In genomic region chr16:2968738-2969544, GRCh38 we compare ENCODE assay signal across 1 cellular context.
TF ChIP-seq lines count a peak whose summit lies in the region.

PAQR4 (plus strand) TSS chr16:2969348; CDS start chr16:2969675, 327 bp downstream.

TF ChIP-seq in WTC11, 78 proteins besides CTCF, POLR2A, EP300 and RAD21 (continued from another document):
- TF ChIP-seq E2F5 (CRISPR knock-in tag; IDR thresholded peaks at IDR 0.05) (peak; percentile 100), NR2C2 (CRISPR knock-in tag; IDR thresholded peaks at IDR 0.05) (0 out of 2 replicates have a peak, but pooled peaks have one; percentile 29), MXD4 (CRISPR knock-in tag; IDR thresholded peaks at IDR 0.05; ENCODE audit: borderline replicate concordance) (no peak), ETV6 (CRISPR knock-in tag; IDR thresholded peaks at IDR 0.05) (peak; percentile 96), SP1 (CRISPR knock-in tag; conservative IDR thresholded peaks at IDR 0.05) (peak; percentile 83), MYBL2 (CRISPR knock-in tag; IDR thresholded peaks at IDR 0.05) (peak; percentile 85; the same call in 1 of the 2 replicates), RELA (CRISPR knock-in tag; IDR thresholded peaks at IDR 0.05; ENCODE audit: borderline replicate concordance) (peak; percentile 61; the same call in 1 of the 2 replicates), IRF1 (CRISPR knock-in tag; IDR thresholded peaks at IDR 0.05) (peak; percentile 91), KAT7 (CRISPR knock-in tag; IDR thresholded peaks at IDR 0.05; ENCODE audit: borderline replicate concordance) (no peak), ZNF512 (CRISPR knock-in tag; IDR thresholded peaks at IDR 0.05; ENCODE audit: borderline replicate concordance) (0 out of 2 replicates have a peak, but pooled peaks have one; percentile 17), SOX15 (CRISPR knock-in tag; IDR thresholded peaks at IDR 0.05) (no peak), TEAD1 (CRISPR knock-in tag; IDR thresholded peaks at IDR 0.05) (peak; percentile 86), NR3C1 (CRISPR knock-in tag; conservative IDR thresholded peaks at IDR 0.05; ENCODE audit: low read depth) (peak; percentile 71; the same call in 1 of the 2 replicates), MAX (CRISPR knock-in tag; IDR thresholded peaks at IDR 0.05) (peak; percentile 89), STAT6 (CRISPR knock-in tag; conservative IDR thresholded peaks at IDR 0.05; ENCODE audit: low read depth) (no peak; the same call in 1 of the 2 replicates), EMX1 (CRISPR knock-in tag; IDR thresholded peaks at IDR 0.05) (no peak), FOXK1 (CRISPR knock-in tag; IDR thresholded peaks at IDR 0.05) (peak; percentile 90), HMGA2 (CRISPR knock-in tag; IDR thresholded peaks at IDR 0.05) (no peak), ZNF416 (CRISPR knock-in tag; IDR thresholded peaks at IDR 0.05) (no peak), TCF7 (CRISPR knock-in tag; IDR thresholded peaks at IDR 0.05; ENCODE audit: low read depth) (peak; percentile 64), ZBTB21 (CRISPR knock-in tag; IDR thresholded peaks at IDR 0.05; ENCODE audit: borderline replicate concordance) (no peak; the same call in 1 of the 2 replicates), NFE2L1 (CRISPR knock-in tag; IDR thresholded peaks at IDR 0.05) (peak; percentile 69; the same call in 1 of the 2 replicates), ZNF532 (CRISPR knock-in tag; IDR thresholded peaks at IDR 0.05; ENCODE audit: borderline replicate concordance) (no peak), HMGXB4 (CRISPR knock-in tag; IDR thresholded peaks at IDR 0.05) (peak; percentile 50; the same call in 1 of the 2 replicates), ARID4B (CRISPR knock-in tag; IDR thresholded peaks at IDR 0.05; ENCODE audit: borderline replicate concordance) (peak; percentile 98)
